In genomic region chr2:169824373-169825333, GRCh38 we compare ENCODE assay signal across 1 cellular context.
TF ChIP-seq lines count a peak whose summit lies in the region.

TSS of gene METTL5 (minus strand) at chr2:169824905. CDS start at chr2:169824597, 308 bp downstream.

TF ChIP-seq in HepG2, 621 proteins besides CTCF, POLR2A, EP300 and RAD21 (continued from another document and continues in another):
- TF ChIP-seq SP2 (CRISPR knock-in tag; IDR thresholded peaks at IDR 0.05) (peak; percentile 61; the same call in 1 of the 2 replicates), SP1 (IDR thresholded peaks at IDR 0.05) (no peak), SP1 (CRISPR knock-in tag; IDR thresholded peaks at IDR 0.05) (peak; percentile 18; the same call in 1 of the 2 replicates), ARID3A (IDR thresholded peaks at IDR 0.05; ENCODE audit: low read depth, low read length) (no peak), RERE (CRISPR knock-in tag; IDR thresholded peaks at IDR 0.05; ENCODE audit: low read depth) (peak; percentile 61; the same call in 1 of the 2 replicates), MYPOP (CRISPR knock-in tag; IDR thresholded peaks at IDR 0.05) (peak; percentile 86), HCFC1 (IDR thresholded peaks at IDR 0.05; ENCODE audit: low read depth, low read length) (peak; percentile 43), PTBP1 (IDR thresholded peaks at IDR 0.05; ENCODE audit: low read depth, low read length, poor library complexity, severe bottlenecking) (peak; percentile 53), JUN (CRISPR knock-in tag; IDR thresholded peaks at IDR 0.05) (peak; percentile 72; the same call in 1 of the 2 replicates), ATF3 (CRISPR knock-in tag; IDR thresholded peaks at IDR 0.05) (no peak; the same call in 1 of the 2 replicates), ZNF549 (CRISPR knock-in tag; IDR thresholded peaks at IDR 0.05) (peak; percentile 75; the same call in 1 of the 2 replicates), ZNF589 (CRISPR knock-in tag; conservative IDR thresholded peaks at IDR 0.05) (peak; percentile 84; the same call in 1 of the 2 replicates), TMF1 (CRISPR knock-in tag; IDR thresholded peaks at IDR 0.05; ENCODE audit: low read depth) (peak; percentile 50; the same call in 1 of the 2 replicates), ZFP91 (CRISPR knock-in tag; IDR thresholded peaks at IDR 0.05; ENCODE audit: borderline replicate concordance) (peak; percentile 98), DMAP1 (CRISPR knock-in tag; IDR thresholded peaks at IDR 0.05) (peak; percentile 92), ZNF569 (CRISPR knock-in tag; IDR thresholded peaks at IDR 0.05; ENCODE audit: borderline replicate concordance) (no peak; the same call in 1 of the 2 replicates), GTF3A (CRISPR knock-in tag; conservative IDR thresholded peaks at IDR 0.05) (no peak; the same call in 1 of the 2 replicates), NR2C2 (CRISPR knock-in tag; IDR thresholded peaks at IDR 0.05; ENCODE audit: borderline replicate concordance) (peak; percentile 58; the same call in 1 of the 2 replicates), IRF1 (CRISPR knock-in tag; IDR thresholded peaks at IDR 0.05; ENCODE audit: low read depth) (0 out of 2 replicates have a peak, but pooled peaks have one; percentile 63), ZNF318 (CRISPR knock-in tag; IDR thresholded peaks at IDR 0.05) (peak; percentile 91), MTA1 (CRISPR knock-in tag; IDR thresholded peaks at IDR 0.05; ENCODE audit: borderline replicate concordance) (peak; percentile 95; the same call in 1 of the 2 replicates), HMGA1 (CRISPR knock-in tag; conservative IDR thresholded peaks at IDR 0.05) (no peak), SNAPC5 (CRISPR knock-in tag; IDR thresholded peaks at IDR 0.05; ENCODE audit: borderline replicate concordance) (peak; percentile 92), NCOA2 (CRISPR knock-in tag; IDR thresholded peaks at IDR 0.05) (no peak; the same call in 1 of the 2 replicates), EZH2 (conservative IDR thresholded peaks at IDR 0.05; ENCODE audit: low read depth, low read length) (no peak), TIGD3 (CRISPR knock-in tag; IDR thresholded peaks at IDR 0.05; ENCODE audit: borderline replicate concordance) (peak; percentile 93), ELF1 (CRISPR knock-in tag; IDR thresholded peaks at IDR 0.05) (no peak; the same call in none of the 2 replicates), GZF1 (CRISPR knock-in tag; IDR thresholded peaks at IDR 0.05) (peak; percentile 73; the same call in 1 of the 2 replicates), HOXA3 (CRISPR knock-in tag; IDR thresholded peaks at IDR 0.05) (peak; percentile 95), SIX1 (CRISPR knock-in tag; IDR thresholded peaks at IDR 0.05; ENCODE audit: borderline replicate concordance) (no peak), MXI1 (IDR thresholded peaks at IDR 0.05; ENCODE audit: borderline replicate concordance, low read depth, low read length) (peak; percentile 96)
